Comparison of ENCODE assay signal across 1 cellular context in the genomic region with DNA sequence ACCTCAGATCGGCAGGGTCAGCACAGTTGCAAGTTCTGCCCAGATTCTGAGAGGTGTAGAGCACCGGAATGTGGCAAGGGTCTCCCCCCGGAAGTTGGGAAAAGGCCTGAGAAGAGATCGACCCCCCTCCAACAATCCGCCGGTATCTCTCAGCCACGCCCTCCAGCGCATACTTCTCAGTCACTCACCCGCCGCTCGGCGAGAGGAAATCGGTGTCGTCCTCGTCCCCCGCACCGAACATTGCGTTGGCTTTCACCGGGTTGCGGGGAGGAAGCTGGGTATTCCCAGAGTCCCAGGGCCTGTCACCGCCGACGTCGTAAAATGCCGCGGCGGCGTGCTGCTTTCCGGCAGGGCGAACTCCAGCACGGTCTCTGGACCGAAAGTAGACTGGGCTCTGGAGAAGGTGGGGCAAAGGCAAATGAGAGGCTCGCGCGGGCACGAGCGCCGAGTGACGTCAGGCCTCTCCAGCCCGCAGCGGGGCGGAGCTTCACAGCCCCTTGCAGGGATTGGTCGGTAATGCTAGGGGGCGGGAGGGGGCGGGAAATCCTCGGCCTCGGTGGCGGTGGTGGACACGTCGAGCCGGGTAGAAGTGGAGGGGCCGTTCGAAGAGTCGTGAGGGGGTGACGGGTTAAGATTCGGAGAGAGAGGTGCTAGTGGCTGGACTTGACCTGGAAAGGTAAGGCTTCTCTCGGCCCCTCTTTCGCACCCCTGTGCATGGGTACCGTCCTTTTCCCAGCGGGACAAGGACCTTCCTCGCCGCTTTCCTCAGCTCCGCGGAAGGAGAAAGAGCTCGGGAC.
TF ChIP-seq lines count a peak whose summit lies in the region.

Gene FKBP15, minus strand, starts transcription at position 275 of the 797 bp plus-strand sequence. Its CDS starts 34 bp downstream, at position 241.
Gene SLC31A1, plus strand, starts transcription at position 542 of the 797 bp plus-strand sequence. CDS start 34,605 bp downstream, outside the sequence.

TF ChIP-seq in K562, 482 proteins besides CTCF, POLR2A, EP300 and RAD21 (continued from another document and continues in another):
- 0 out of 2 replicates have a peak, but pooled peaks have one; percentile 44 for TF ChIP-seq MYNN (IDR thresholded peaks at IDR 0.05)
- no peak for TF ChIP-seq MYNN (CRISPR knock-in tag; IDR thresholded peaks at IDR 0.05)
- no peak for TF ChIP-seq RBM17 (IDR thresholded peaks at IDR 0.05; ENCODE audit: borderline replicate concordance, low read depth, low read length)
- no peak for TF ChIP-seq ZNF77 (CRISPR knock-in tag; IDR thresholded peaks at IDR 0.05)
- no peak for TF ChIP-seq HNRNPK (IDR thresholded peaks at IDR 0.05; ENCODE audit: low read depth, low read length, poor library complexity, severe bottlenecking)
- 0 out of 2 replicates have a peak, but pooled peaks have one; percentile 21 for TF ChIP-seq DNMT1 (IDR thresholded peaks at IDR 0.05)
- peak; percentile 62; the same call in 1 of the 2 replicates for TF ChIP-seq VEZF1 (CRISPR knock-in tag; IDR thresholded peaks at IDR 0.05)
- TF ChIP-seq ZNF175 (CRISPR knock-in tag; IDR thresholded peaks at IDR 0.05; ENCODE audit: low read depth): no peak
- TF ChIP-seq DPF2 (IDR thresholded peaks at IDR 0.05): peak; percentile 54; the same call in 1 of the 2 replicates
- TF ChIP-seq XRCC4 (IDR thresholded peaks at IDR 0.05; ENCODE audit: extremely low read depth, insufficient read depth, insufficient read length): no peak
- no peak for TF ChIP-seq ZNF584 (CRISPR knock-in tag; IDR thresholded peaks at IDR 0.05; ENCODE audit: low read depth)
- peak; percentile 24 for TF ChIP-seq FOS (IDR thresholded peaks at IDR 0.05; ENCODE audit: extremely low read depth, insufficient read length)
- TF ChIP-seq, protein P1, sequence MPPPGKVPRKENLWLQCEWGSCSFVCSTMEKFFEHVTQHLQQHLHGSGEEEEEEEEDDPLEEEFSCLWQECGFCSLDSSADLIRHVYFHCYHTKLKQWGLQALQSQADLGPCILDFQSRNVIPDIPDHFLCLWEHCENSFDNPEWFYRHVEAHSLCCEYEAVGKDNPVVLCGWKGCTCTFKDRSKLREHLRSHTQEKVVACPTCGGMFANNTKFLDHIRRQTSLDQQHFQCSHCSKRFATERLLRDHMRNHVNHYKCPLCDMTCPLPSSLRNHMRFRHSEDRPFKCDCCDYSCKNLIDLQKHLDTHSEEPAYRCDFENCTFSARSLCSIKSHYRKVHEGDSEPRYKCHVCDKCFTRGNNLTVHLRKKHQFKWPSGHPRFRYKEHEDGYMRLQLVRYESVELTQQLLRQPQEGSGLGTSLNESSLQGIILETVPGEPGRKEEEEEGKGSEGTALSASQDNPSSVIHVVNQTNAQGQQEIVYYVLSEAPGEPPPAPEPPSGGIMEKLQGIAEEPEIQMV (tag; conservative IDR thresholded peaks at IDR 0.05; ENCODE audit: low read depth): no peak
- TF ChIP-seq YY1 (IDR thresholded peaks at IDR 0.05; ENCODE audit: borderline replicate concordance in 1 of 3, control insufficient read depth in 1 of 3, extremely low read depth in 1 of 3, insufficient read depth in 3 of 3, insufficient read length in 1 of 3, insufficient replicate concordance in 2 of 3, low read depth in 1 of 3, low read length in 2 of 3): no peak
- TF ChIP-seq XRCC5 (IDR thresholded peaks at IDR 0.05; ENCODE audit: low read depth, low read length): 0 out of 2 replicates have a peak, but pooled peaks have one; percentile 14
- TF ChIP-seq EHMT2 (IDR thresholded peaks at IDR 0.05): no peak
- no peak for TF ChIP-seq IRF9 (tag; IDR thresholded peaks at IDR 0.05)
- TF ChIP-seq, protein P2, sequence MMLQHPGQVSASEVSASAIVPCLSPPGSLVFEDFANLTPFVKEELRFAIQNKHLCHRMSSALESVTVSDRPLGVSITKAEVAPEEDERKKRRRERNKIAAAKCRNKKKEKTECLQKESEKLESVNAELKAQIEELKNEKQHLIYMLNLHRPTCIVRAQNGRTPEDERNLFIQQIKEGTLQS (IDR thresholded peaks at IDR 0.05): peak; percentile 85
- TF ChIP-seq, protein P2 (CRISPR knock-in tag; conservative IDR thresholded peaks at IDR 0.05): no peak
- no peak for TF ChIP-seq SNIP1 (IDR thresholded peaks at IDR 0.05; ENCODE audit: low read depth)
- TF ChIP-seq KDM2B (CRISPR knock-in tag; IDR thresholded peaks at IDR 0.05): no peak
- TF ChIP-seq NR2F6 (CRISPR knock-in tag; IDR thresholded peaks at IDR 0.05): no peak
- TF ChIP-seq MAFG (tag; conservative IDR thresholded peaks at IDR 0.05): no peak
- TF ChIP-seq HBP1 (CRISPR knock-in tag; IDR thresholded peaks at IDR 0.05): peak; percentile 82; the same call in 1 of the 2 replicates
- TF ChIP-seq PHF20 (IDR thresholded peaks at IDR 0.05; ENCODE audit: partially characterized antibody): peak; percentile 79
- no peak for TF ChIP-seq ZSCAN32 (CRISPR knock-in tag; IDR thresholded peaks at IDR 0.05)
- TF ChIP-seq GATAD2B (IDR thresholded peaks at IDR 0.05; ENCODE audit: borderline replicate concordance): no peak
- TF ChIP-seq EGR1 (conservative IDR thresholded peaks at IDR 0.05): peak; percentile 53; the same call in 1 of the 2 replicates
- no peak for TF ChIP-seq ZNF449 (CRISPR knock-in tag; IDR thresholded peaks at IDR 0.05)
- TF ChIP-seq, protein P3, sequence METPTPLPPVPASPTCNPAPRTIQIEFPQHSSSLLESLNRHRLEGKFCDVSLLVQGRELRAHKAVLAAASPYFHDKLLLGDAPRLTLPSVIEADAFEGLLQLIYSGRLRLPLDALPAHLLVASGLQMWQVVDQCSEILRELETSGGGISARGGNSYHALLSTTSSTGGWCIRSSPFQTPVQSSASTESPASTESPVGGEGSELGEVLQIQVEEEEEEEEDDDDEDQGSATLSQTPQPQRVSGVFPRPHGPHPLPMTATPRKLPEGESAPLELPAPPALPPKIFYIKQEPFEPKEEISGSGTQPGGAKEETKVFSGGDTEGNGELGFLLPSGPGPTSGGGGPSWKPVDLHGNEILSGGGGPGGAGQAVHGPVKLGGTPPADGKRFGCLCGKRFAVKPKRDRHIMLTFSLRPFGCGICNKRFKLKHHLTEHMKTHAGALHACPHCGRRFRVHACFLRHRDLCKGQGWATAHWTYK (CRISPR knock-in tag; IDR thresholded peaks at IDR 0.05): peak; percentile 14; the same call in 1 of the 2 replicates
- TF ChIP-seq MAFF (IDR thresholded peaks at IDR 0.05; ENCODE audit: low read length): no peak
- no peak for TF ChIP-seq ZNF3 (CRISPR knock-in tag; IDR thresholded peaks at IDR 0.05)
- TF ChIP-seq, protein P4, sequence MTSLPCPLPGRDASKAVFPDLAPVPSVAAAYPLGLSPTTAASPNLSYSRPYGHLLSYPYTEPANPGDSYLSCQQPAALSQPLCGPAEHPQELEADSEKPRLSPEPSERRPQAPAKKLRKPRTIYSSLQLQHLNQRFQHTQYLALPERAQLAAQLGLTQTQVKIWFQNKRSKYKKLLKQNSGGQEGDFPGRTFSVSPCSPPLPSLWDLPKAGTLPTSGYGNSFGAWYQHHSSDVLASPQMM (CRISPR knock-in tag; IDR thresholded peaks at IDR 0.05): no peak
- TF ChIP-seq ELF4 (CRISPR knock-in tag; IDR thresholded peaks at IDR 0.05): no peak
- peak; percentile 81 for TF ChIP-seq POLR2H (tag; IDR thresholded peaks at IDR 0.05; ENCODE audit: low read depth)
- TF ChIP-seq DIDO1 (tag; IDR thresholded peaks at IDR 0.05; ENCODE audit: low read depth): no peak
- TF ChIP-seq ZKSCAN8 (CRISPR knock-in tag; IDR thresholded peaks at IDR 0.05): no peak
- no peak for TF ChIP-seq KAT2B (IDR thresholded peaks at IDR 0.05; ENCODE audit: low read depth, low read length)
- TF ChIP-seq, protein P5, sequence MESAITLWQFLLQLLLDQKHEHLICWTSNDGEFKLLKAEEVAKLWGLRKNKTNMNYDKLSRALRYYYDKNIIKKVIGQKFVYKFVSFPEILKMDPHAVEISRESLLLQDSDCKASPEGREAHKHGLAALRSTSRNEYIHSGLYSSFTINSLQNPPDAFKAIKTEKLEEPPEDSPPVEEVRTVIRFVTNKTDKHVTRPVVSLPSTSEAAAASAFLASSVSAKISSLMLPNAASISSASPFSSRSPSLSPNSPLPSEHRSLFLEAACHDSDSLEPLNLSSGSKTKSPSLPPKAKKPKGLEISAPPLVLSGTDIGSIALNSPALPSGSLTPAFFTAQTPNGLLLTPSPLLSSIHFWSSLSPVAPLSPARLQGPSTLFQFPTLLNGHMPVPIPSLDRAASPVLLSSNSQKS (CRISPR knock-in tag; IDR thresholded peaks at IDR 0.05): no peak
- TF ChIP-seq PYGO2 (tag; IDR thresholded peaks at IDR 0.05): no peak
- TF ChIP-seq, protein P6, sequence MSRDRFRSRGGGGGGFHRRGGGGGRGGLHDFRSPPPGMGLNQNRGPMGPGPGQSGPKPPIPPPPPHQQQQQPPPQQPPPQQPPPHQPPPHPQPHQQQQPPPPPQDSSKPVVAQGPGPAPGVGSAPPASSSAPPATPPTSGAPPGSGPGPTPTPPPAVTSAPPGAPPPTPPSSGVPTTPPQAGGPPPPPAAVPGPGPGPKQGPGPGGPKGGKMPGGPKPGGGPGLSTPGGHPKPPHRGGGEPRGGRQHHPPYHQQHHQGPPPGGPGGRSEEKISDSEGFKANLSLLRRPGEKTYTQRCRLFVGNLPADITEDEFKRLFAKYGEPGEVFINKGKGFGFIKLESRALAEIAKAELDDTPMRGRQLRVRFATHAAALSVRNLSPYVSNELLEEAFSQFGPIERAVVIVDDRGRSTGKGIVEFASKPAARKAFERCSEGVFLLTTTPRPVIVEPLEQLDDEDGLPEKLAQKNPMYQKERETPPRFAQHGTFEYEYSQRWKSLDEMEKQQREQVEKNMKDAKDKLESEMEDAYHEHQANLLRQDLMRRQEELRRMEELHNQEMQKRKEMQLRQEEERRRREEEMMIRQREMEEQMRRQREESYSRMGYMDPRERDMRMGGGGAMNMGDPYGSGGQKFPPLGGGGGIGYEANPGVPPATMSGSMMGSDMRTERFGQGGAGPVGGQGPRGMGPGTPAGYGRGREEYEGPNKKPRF (IDR thresholded peaks at IDR 0.05; ENCODE audit: low read depth, low read length): no peak
- no peak for TF ChIP-seq FOSL1 (tag; conservative IDR thresholded peaks at IDR 0.05)
- TF ChIP-seq FOXA3 (CRISPR knock-in tag; conservative IDR thresholded peaks at IDR 0.05 in 1 of 2, IDR thresholded peaks at IDR 0.05 in 1 of 2): no peak
- TF ChIP-seq PCBP2 (IDR thresholded peaks at IDR 0.05; ENCODE audit: low read depth, low read length, poor library complexity, severe bottlenecking): no peak
- no peak for TF ChIP-seq MED1 (CRISPR knock-in tag; IDR thresholded peaks at IDR 0.05; ENCODE audit: borderline replicate concordance)
- no peak for TF ChIP-seq ATF4 (CRISPR knock-in tag; IDR thresholded peaks at IDR 0.05)
- TF ChIP-seq SNAPC5 (CRISPR knock-in tag; IDR thresholded peaks at IDR 0.05): no peak
- TF ChIP-seq, protein P7, sequence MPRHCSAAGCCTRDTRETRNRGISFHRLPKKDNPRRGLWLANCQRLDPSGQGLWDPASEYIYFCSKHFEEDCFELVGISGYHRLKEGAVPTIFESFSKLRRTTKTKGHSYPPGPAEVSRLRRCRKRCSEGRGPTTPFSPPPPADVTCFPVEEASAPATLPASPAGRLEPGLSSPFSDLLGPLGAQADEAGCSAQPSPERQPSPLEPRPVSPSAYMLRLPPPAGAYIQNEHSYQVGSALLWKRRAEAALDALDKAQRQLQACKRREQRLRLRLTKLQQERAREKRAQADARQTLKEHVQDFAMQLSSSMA (CRISPR knock-in tag; IDR thresholded peaks at IDR 0.05): 0 out of 2 replicates have a peak, but pooled peaks have one; percentile 30
